8 cellular contexts compared by ENCODE assay signal in the genomic region with DNA sequence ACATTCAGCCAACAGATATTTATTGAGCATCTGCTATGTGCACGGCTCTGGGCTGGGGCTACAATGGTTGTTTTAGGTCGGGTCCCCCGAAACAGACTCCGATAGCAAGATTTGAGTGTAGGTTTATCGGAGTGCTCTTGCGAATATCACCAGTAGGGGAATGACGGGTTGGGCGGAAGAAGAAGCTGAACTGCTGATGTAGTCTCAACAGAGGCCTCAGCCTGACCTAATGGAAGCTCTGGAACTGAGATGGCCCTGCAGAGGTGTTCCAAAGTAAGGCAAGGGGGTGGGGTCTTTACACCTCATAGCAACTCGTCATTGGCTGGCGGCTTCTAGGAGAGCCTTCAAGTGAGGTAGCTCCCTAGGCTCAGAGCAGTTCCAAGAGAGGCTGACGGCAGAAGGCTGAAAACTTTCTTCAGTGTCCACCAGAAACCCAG. TPM values are rescaled to one million over a fixed set of nuclear protein-coding genes. Genes with fewer than 3 reads are reported as not detected.
DNase-seq lines count a peak whose midpoint lies in the region; ATAC-seq and TF ChIP-seq lines count a peak whose summit lies in the region.
"Had no signal": no experiment of that assay in that cellular context is flagged by ENCODE, and none has a peak within 500 bp of the region (broad histone marks: within the 10 kb centered on the region; RNA-seq: fewer than 3 reads in every experiment).

No MANE protein-coding gene starts in this region.

- DNase-seq in ELF-1 (ENCODE audit: low read depth, low spot score) (peak; percentile 94), ecto neural progenitor cell (ENCODE audit: low spot score) (peak; percentile 50), nephron progenitor cell (no peak)
- DNase-seq: HCEC 1CT had no signal

- H3K27me3 Mint-ChIP-seq in IgD-negative memory B cell (peaks cover 26% of the 10 kb centered on the region), nephron progenitor cell (ENCODE audit: low read depth, poor library complexity) (peaks cover 55% of the 10 kb centered on the region)

- H3K36me3 Mint-ChIP-seq in IgD-negative memory B cell, result no peaks in the 10 kb centered on the region
- H3K36me3 Mint-ChIP-seq in nephron progenitor cell (ENCODE audit: low read depth), result no peaks in the 10 kb centered on the region

- H3K4me1 Mint-ChIP-seq in IgD-negative memory B cell, result peaks cover 2 to 4% (median 3%) of the 10 kb centered on the region in 3 donors
- H3K4me1 Mint-ChIP-seq in nephron progenitor cell, result peaks cover 14% of the 10 kb centered on the region

- TF ChIP-seq CTCF in nephron progenitor cell (IDR thresholded peaks at IDR 0.05), result no peak

- no peak overlapping the region for H3K27ac Mint-ChIP-seq in IgD-negative memory B cell
- no peak overlapping the region for H3K27ac Mint-ChIP-seq in nephron progenitor cell

- H3K9me3 Mint-ChIP-seq in IgD-negative memory B cell, result peaks cover 0 to 2% (median 0%) of the 10 kb centered on the region in 3 donors
- peaks cover 3% of the 10 kb centered on the region for H3K9me3 Mint-ChIP-seq in nephron progenitor cell

- H3K4me3 Mint-ChIP-seq in IgD-negative memory B cell (peak overlapping the region; percentile 17 to 91 (median 50)), nephron progenitor cell (peak overlapping the region; percentile 82)

- no peak for ATAC-seq in HG03097 (IDR thresholded peaks at IDR 0.05; ENCODE audit: low FRiP score, unreplicated experiment)
- ATAC-seq in HG03442 (IDR thresholded peaks at IDR 0.05; ENCODE audit: unreplicated experiment), result no peak
- no peak for ATAC-seq in GM21717 (IDR thresholded peaks at IDR 0.05; ENCODE audit: unreplicated experiment)

RNA-seq across cellular contexts. Expression of a gene that starts 1.1 kb away (rescaled TPM):
- 0.88 TPM for polyA plus RNA-seq in IgD-negative memory B cell

RNA-seq across cellular contexts. Expression of a gene that starts 50.2 kb away (rescaled TPM):
- polyA plus RNA-seq in IgD-negative memory B cell, result not detected

RNA-seq across cellular contexts. Expression of a gene that starts 50.9 kb away (rescaled TPM):
- 58.1 TPM for polyA plus RNA-seq in IgD-negative memory B cell
